In genomic region chr3:114499986-114500385, GRCh38 we compare ENCODE assay signal across 11 cellular contexts.
DNase-seq lines count a peak whose midpoint lies in the region; ATAC-seq and TF ChIP-seq lines count a peak whose summit lies in the region.
"Had no signal": no experiment of that assay in that cellular context is flagged by ENCODE, and none has a peak within 500 bp of the region (broad histone marks: within the 10 kb centered on the region; RNA-seq: fewer than 3 reads in every experiment).

No MANE protein-coding gene starts in this region.

- H3K36me3 ChIP-seq in DND-41 (ENCODE audit: insufficient read depth, low read length) (no peaks in the 10 kb centered on the region), vagina (no peaks in the 10 kb centered on the region)
- H3K36me3 ChIP-seq: pancreas had no signal

- H2AFZ ChIP-seq in DND-41 (ENCODE audit: low read depth, low read length), result no peak overlapping the region

- H4K20me1 ChIP-seq in DND-41 (ENCODE audit: insufficient read depth, low read length), result peaks cover 30% of the 10 kb centered on the region

- TF ChIP-seq CTCF in DND-41 (IDR thresholded peaks at IDR 0.05; ENCODE audit: borderline replicate concordance, extremely low read depth, low read length, poor library complexity, severe bottlenecking) (no peak), dorsolateral prefrontal cortex (IDR thresholded peaks at IDR 0.05 in 54 of 56, conservative IDR thresholded peaks at IDR 0.05 in 2 of 56; ENCODE audit: low read depth in 1 of 56, partially characterized antibody in 56 of 56) (no peak), vagina (IDR thresholded peaks at IDR 0.05) (no peak)

- H3K9me3 ChIP-seq in DND-41 (ENCODE audit: insufficient read depth, low read length, severe bottlenecking) (no peaks in the 10 kb centered on the region), vagina (no peaks in the 10 kb centered on the region)
- H3K9me3 ChIP-seq: pancreas had no signal

- peak overlapping the region; percentile 43; the same call in 1 of the 2 replicates for H3K4me2 ChIP-seq in DND-41 (ENCODE audit: insufficient read depth, low read length)

- ATAC-seq in DND-41 (ENCODE audit: insufficient read depth, low read depth) (peak; percentile 99), GM21717 (IDR thresholded peaks at IDR 0.05; ENCODE audit: unreplicated experiment) (peak; percentile 77), HG03439 (IDR thresholded peaks at IDR 0.05; ENCODE audit: unreplicated experiment) (no peak)
- ATAC-seq: pancreas had no signal

- H3K79me2 ChIP-seq in DND-41 (ENCODE audit: insufficient read depth, low read length), result no peaks in the 10 kb centered on the region

- H3K27ac ChIP-seq in DND-41 (ENCODE audit: low read length) (no peak overlapping the region), dorsolateral prefrontal cortex (no peak overlapping the region), vagina (no peak overlapping the region)
- H3K27ac ChIP-seq: pancreas had no signal

- DNase-seq in DND-41, result peak; percentile 61
- peak; percentile 42 for DNase-seq in OCI-M1 (lab: John Stamatoyannopoulos, UW)
- peak; percentile 38 for DNase-seq in glomerular visceral epithelial cell (ENCODE audit: extremely low spot score)
- DNase-seq in midbrain (lab: John Stamatoyannopoulos, UW), result no peak
- DNase-seq in dorsolateral prefrontal cortex, result no peak
- DNase-seq in vagina (ENCODE audit: extremely low spot score in 2 of 2), result no peak
- DNase-seq: DMS79 treated with DMSO at 0.1 percent for 48 hours, islet precursor cell, pancreas had no signal

- H3K27me3 ChIP-seq in DND-41 (ENCODE audit: insufficient read depth, low read length, poor library complexity) (no peaks in the 10 kb centered on the region), dorsolateral prefrontal cortex (no peaks in the 10 kb centered on the region), vagina (no peaks in the 10 kb centered on the region)
- H3K27me3 ChIP-seq: pancreas had no signal

- intact Hi-C loops in dorsolateral prefrontal cortex (cut with DNase I), result loop anchor here in 1 of 2 donors (5.0 kb wide), 1 partner anchor 38 kb away; no protein-coding TSS in a partner anchor
- intact Hi-C loops in vagina (cut with DNase I), result no loop called here

- TF ChIP-seq POLR2A in vagina (IDR thresholded peaks at IDR 0.05), result no peak

- no peak overlapping the region for H3K9ac ChIP-seq in DND-41 (ENCODE audit: low read depth, low read length)

- H3K4me1 ChIP-seq in DND-41 (ENCODE audit: insufficient read depth, low read length), result peaks cover 35% of the 10 kb centered on the region
- peaks cover 30% of the 10 kb centered on the region for H3K4me1 ChIP-seq in vagina
- H3K4me1 ChIP-seq: pancreas had no signal

- H3K4me3 ChIP-seq in DND-41 (ENCODE audit: low read depth in 1 of 2, low read length in 2 of 2) (no peak overlapping the region), dorsolateral prefrontal cortex (no peak overlapping the region), vagina (no peak overlapping the region)
- H3K4me3 ChIP-seq: pancreas had no signal

Comparison
In these comparisons a context has a peak if more than half of its experiments do, and no peak if none do; other contexts are left out.
1. DNase-seq: peak in DND-41 (single experiment), OCI-M1 (single experiment) and glomerular visceral epithelial cell (single experiment); none in midbrain (single experiment), dorsolateral prefrontal cortex (0 of 10) and vagina (0 of 2).